ENCODE assay signal across 7 cellular contexts in the genomic region with DNA sequence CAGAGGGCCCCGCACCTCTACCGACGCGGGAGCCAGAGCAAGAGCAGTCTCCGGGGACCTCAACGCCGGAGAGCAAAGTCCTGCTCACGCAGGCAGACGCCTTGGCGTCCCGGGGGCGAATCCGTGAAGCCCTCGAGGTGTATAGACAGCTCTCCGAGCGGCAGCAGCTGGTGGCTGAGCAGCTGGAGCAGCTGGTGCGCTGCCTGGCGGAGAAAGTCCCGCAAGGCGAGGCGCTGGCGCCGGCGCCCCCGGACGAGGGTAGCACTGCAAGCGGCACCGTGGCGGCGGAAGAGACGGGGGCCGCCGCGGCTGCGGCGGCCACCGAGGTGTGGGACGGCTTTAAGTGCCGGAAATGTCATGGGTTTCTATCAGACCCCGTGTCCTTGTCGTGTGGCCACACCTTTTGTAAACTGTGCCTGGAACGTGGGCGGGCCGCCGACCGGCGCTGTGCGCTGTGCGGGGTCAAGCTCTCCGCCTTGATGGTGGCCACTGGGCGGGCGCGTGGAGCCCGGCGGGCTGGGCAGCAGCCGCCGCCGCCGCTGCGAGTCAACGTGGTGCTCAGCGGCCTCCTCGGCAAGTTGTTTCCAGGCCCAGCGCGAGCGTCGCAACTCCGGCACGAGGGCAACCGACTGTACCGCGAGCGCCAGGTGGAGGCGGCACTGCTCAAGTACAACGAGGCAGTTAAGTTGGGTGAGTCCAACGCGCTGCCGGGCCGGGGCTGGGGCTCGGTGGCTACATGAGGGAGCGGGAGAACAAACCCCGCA. TPM values are rescaled to one million over a fixed set of nuclear protein-coding genes. Genes with fewer than 3 reads are reported as not detected.
DNase-seq lines count a peak whose midpoint lies in the region; ATAC-seq lines count a peak whose summit lies in the region.

No MANE protein-coding gene starts in this region.

- peak overlapping the region; percentile 18 for H3K27ac Mint-ChIP-seq in dendritic cell treated with granulocyte-macrophage colony-stimulating factor and Interleukin-4, amounts not matched to agents 40 ng/mL and 50 ng/mL, for 4 days
- H3K27ac Mint-ChIP-seq in stimulated activated naive B cell treated with anti-CD40 and anti-IgM and Interleukin-4, amounts not matched to agents 10 μg/mL and 1 μg/mL and 100 μg/mL, for 72 hours = peak overlapping the region; percentile 80

- no peak overlapping the region for H3K27ac ChIP-seq in mesodermal cell (ENCODE audit: low read depth, low read length, severe bottlenecking)

- peaks cover 27% of the 10 kb centered on the region for H3K4me1 Mint-ChIP-seq in dendritic cell treated with granulocyte-macrophage colony-stimulating factor and Interleukin-4, amounts not matched to agents 40 ng/mL and 50 ng/mL, for 4 days (ENCODE audit: low read depth)
- peaks cover 10 to 29% of the 10 kb centered on the region in 2 donors for H3K4me1 Mint-ChIP-seq in stimulated activated naive B cell treated with anti-CD40 and anti-IgM and Interleukin-4, amounts not matched to agents 10 μg/mL and 1 μg/mL and 100 μg/mL, for 72 hours

- H3K9me3 Mint-ChIP-seq in dendritic cell treated with granulocyte-macrophage colony-stimulating factor and Interleukin-4, amounts not matched to agents 40 ng/mL and 50 ng/mL, for 4 days = no peaks in the 10 kb centered on the region
- no peaks in the 10 kb centered on the region for H3K9me3 Mint-ChIP-seq in stimulated activated naive B cell treated with anti-CD40 and anti-IgM and Interleukin-4, amounts not matched to agents 10 μg/mL and 1 μg/mL and 100 μg/mL, for 72 hours

- H3K4me1 ChIP-seq in mesodermal cell (ENCODE audit: control insufficient read depth, insufficient read depth, low read length, poor library complexity, severe bottlenecking) = peaks cover 6% of the 10 kb centered on the region

- H3K9me3 ChIP-seq in mesodermal cell (ENCODE audit: control insufficient read depth, low read length) = no peaks in the 10 kb centered on the region

- peak overlapping the region; percentile 33 for H3K4me3 ChIP-seq in mesodermal cell (ENCODE audit: extremely low read depth, insufficient read depth, low read length, poor library complexity, severe bottlenecking)

- ATAC-seq in GM19023 (IDR thresholded peaks at IDR 0.05; ENCODE audit: unreplicated experiment) = peak; percentile 35
- ATAC-seq in stimulated activated naive B cell treated with anti-CD40 and anti-IgM and Interleukin-4, amounts not matched to agents 10 μg/mL and 1 μg/mL and 100 μg/mL, for 72 hours (replicated peaks) = peak; percentile 45 to 56
- no peak for ATAC-seq in HG02610 (IDR thresholded peaks at IDR 0.05; ENCODE audit: unreplicated experiment)

- intact Hi-C loops in dendritic cell treated with granulocyte-macrophage colony-stimulating factor and Interleukin-4, amounts not matched to agents 40 ng/mL and 50 ng/mL, for 4 days (cut with micrococcal nuclease) = no loop called here

- H3K4me3 Mint-ChIP-seq in dendritic cell treated with granulocyte-macrophage colony-stimulating factor and Interleukin-4, amounts not matched to agents 40 ng/mL and 50 ng/mL, for 4 days = peak overlapping the region; percentile 84
- H3K4me3 Mint-ChIP-seq in stimulated activated naive B cell treated with anti-CD40 and anti-IgM and Interleukin-4, amounts not matched to agents 10 μg/mL and 1 μg/mL and 100 μg/mL, for 72 hours = peak overlapping the region; percentile 80 to 85

- H3K36me3 Mint-ChIP-seq in dendritic cell treated with granulocyte-macrophage colony-stimulating factor and Interleukin-4, amounts not matched to agents 40 ng/mL and 50 ng/mL, for 4 days (ENCODE audit: low read depth) = no peaks in the 10 kb centered on the region
- peaks cover 0 to 4% of the 10 kb centered on the region in 2 donors for H3K36me3 Mint-ChIP-seq in stimulated activated naive B cell treated with anti-CD40 and anti-IgM and Interleukin-4, amounts not matched to agents 10 μg/mL and 1 μg/mL and 100 μg/mL, for 72 hours

- peak; percentile 42 for DNase-seq in LoVo (ENCODE audit: low spot score)
- DNase-seq in activated CD4-positive, alpha-beta T cell treated with anti-CD3 and anti-CD28 coated beads for 1 hour = peak; percentile 30
- peak; percentile 21 for DNase-seq in stimulated activated naive B cell treated with anti-CD40 and anti-IgM and Interleukin-4, amounts not matched to agents 10 μg/mL and 1 μg/mL and 100 μg/mL, for 72 hours

- H3K36me3 ChIP-seq in mesodermal cell (ENCODE audit: control insufficient read depth, insufficient read depth, low read length) = no peaks in the 10 kb centered on the region

- H3K27me3 Mint-ChIP-seq in dendritic cell treated with granulocyte-macrophage colony-stimulating factor and Interleukin-4, amounts not matched to agents 40 ng/mL and 50 ng/mL, for 4 days = peaks cover 49% of the 10 kb centered on the region
- peaks cover 29 to 31% of the 10 kb centered on the region in 2 donors for H3K27me3 Mint-ChIP-seq in stimulated activated naive B cell treated with anti-CD40 and anti-IgM and Interleukin-4, amounts not matched to agents 10 μg/mL and 1 μg/mL and 100 μg/mL, for 72 hours

- WGBS in mesodermal cell (ENCODE audit: insufficient coverage in 2 of 2), 2 experiments = 0 to 1% methylated on average over 24 to 37 of the region's 82 CpGs

RNA-seq across cellular contexts. Expression of gene LONRF3, which starts 0.7 kb away (rescaled TPM):
- polyA plus RNA-seq in mesodermal cell (2013, experiment 1 of 2) = 1.0 TPM
- polyA plus RNA-seq in mesodermal cell (2013, experiment 2 of 2) = 0.46 TPM
